1 cellular context compared by ENCODE assay signal in genomic region chr2:84880645-84881521, GRCh38.
TF ChIP-seq lines count a peak whose summit lies in the region.

Gene TRABD2A (minus strand): TSS chr2:84881084. CDS start chr2:84881039, 45 bp downstream.

TF ChIP-seq in HEK293, 187 proteins besides CTCF, POLR2A, EP300 and RAD21 (continued from another document):
- TF ChIP-seq ZNF280C (tag by site-specific recombination; IDR thresholded peaks at IDR 0.05) (no peak), ZNF335 (tag by site-specific recombination; conservative IDR thresholded peaks at IDR 0.05) (peak; percentile 60), ZFP3 (tag by site-specific recombination; IDR thresholded peaks at IDR 0.05; ENCODE audit: low read depth) (no peak), ZNF132 (tag by site-specific recombination; IDR thresholded peaks at IDR 0.05; ENCODE audit: borderline replicate concordance) (no peak), ZSCAN23 (tag by site-specific recombination; IDR thresholded peaks at IDR 0.05) (no peak), ZNF423 (tag by site-specific recombination; IDR thresholded peaks at IDR 0.05) (no peak), ZBTB11 (tag by site-specific recombination; conservative IDR thresholded peaks at IDR 0.05; ENCODE audit: low read depth) (no peak), ZBTB10 (tag by site-specific recombination; IDR thresholded peaks at IDR 0.05) (no peak), ZSCAN5A (tag by site-specific recombination; IDR thresholded peaks at IDR 0.05) (no peak), ZNF677 (tag by site-specific recombination; IDR thresholded peaks at IDR 0.05) (no peak), SP2 (tag by site-specific recombination; IDR thresholded peaks at IDR 0.05) (peak; percentile 58)
